8 cellular contexts compared by ENCODE assay signal in genomic region chr2:204545861-204546773, GRCh38. TPM values are rescaled to one million over a fixed set of nuclear protein-coding genes. Genes with fewer than 3 reads are reported as not detected.
A peak's percentile ranks its signal among the peaks of the same experiment; 100 is the strongest.
DNase-seq lines count a peak whose midpoint lies in the region; ATAC-seq and TF ChIP-seq lines count a peak whose summit lies in the region.

No MANE protein-coding gene starts in this region.

- H3K4me1 ChIP-seq in heart left ventricle = peaks cover 0 to 31% (median 16%) of the 10 kb centered on the region in 12 donors

- H3K27ac ChIP-seq in heart left ventricle = peak overlapping the region; percentile 29 to 87 (median 72)

- H3K27me3 Mint-ChIP-seq in activated CD4-positive, alpha-beta memory T cell treated with anti-CD3 and anti-CD28 coated beads for 36 hours = peaks cover 24% of the 10 kb centered on the region
- H3K27me3 Mint-ChIP-seq in progenitor cell of endocrine pancreas = peaks cover 5% of the 10 kb centered on the region

- H3K4me3 Mint-ChIP-seq in activated CD4-positive, alpha-beta memory T cell treated with anti-CD3 and anti-CD28 coated beads for 36 hours = peak overlapping the region; percentile 67
- H3K4me3 Mint-ChIP-seq in progenitor cell of endocrine pancreas (ENCODE audit: low read depth) = peak overlapping the region; percentile 86

- H3K9me3 ChIP-seq in heart left ventricle = no peaks in the 10 kb centered on the region

- no peaks in the 10 kb centered on the region for H3K36me3 Mint-ChIP-seq in activated CD4-positive, alpha-beta memory T cell treated with anti-CD3 and anti-CD28 coated beads for 36 hours
- no peaks in the 10 kb centered on the region for H3K36me3 Mint-ChIP-seq in progenitor cell of endocrine pancreas (ENCODE audit: insufficient read depth)

- TF ChIP-seq CTCF in heart left ventricle (IDR thresholded peaks at IDR 0.05) (no peak), progenitor cell of endocrine pancreas (IDR thresholded peaks at IDR 0.05; ENCODE audit: unreplicated experiment) (no peak)

- H3K4me1 Mint-ChIP-seq in activated CD4-positive, alpha-beta memory T cell treated with anti-CD3 and anti-CD28 coated beads for 36 hours (ENCODE audit: low read depth) = peaks cover 8% of the 10 kb centered on the region
- peaks cover 42% of the 10 kb centered on the region for H3K4me1 Mint-ChIP-seq in progenitor cell of endocrine pancreas (ENCODE audit: low read depth)

- ATAC-seq in HG03469 (IDR thresholded peaks at IDR 0.05; ENCODE audit: unreplicated experiment) (peak; percentile 7), heart left ventricle (peak in 3 of 4 donors; percentile 15 to 36 (median 21)), HG02885 (IDR thresholded peaks at IDR 0.05; ENCODE audit: poor library complexity, unreplicated experiment) (no peak)

- DNase-seq in NCI-H1417 (lab: John Stamatoyannopoulos, UW) (peak; percentile 26 to 83 (median 80)), NCI-H1417 treated with DMSO at 0.1 percent for 48 hours (lab: John Stamatoyannopoulos, UW) (no peak), heart left ventricle (peak in 3 of 5 donors; percentile 7 to 25 (median 23)), progenitor cell of endocrine pancreas (ENCODE audit: low spot score, unreplicated experiment) (peak; percentile 26), HPDE6-E6E7 (ENCODE audit: extremely low spot score) (no peak)
- DNase-seq in activated CD4-positive, alpha-beta memory T cell treated with anti-CD3 and anti-CD28 coated beads for 36 hours = peak; percentile 10

- CTCF ChIA-PET in activated CD4-positive, alpha-beta memory T cell treated with anti-CD3 and anti-CD28 coated beads for 36 hours (lab: Charles Lee) = no interaction called here

- intact Hi-C loops in activated CD4-positive, alpha-beta memory T cell treated with anti-CD3 and anti-CD28 coated beads for 36 hours (cut with micrococcal nuclease) = no loop called here
- intact Hi-C loops in heart left ventricle (cut with DNase I) = loop anchor here in 2 of 10 donors (10.0 kb wide), 2 partner anchors 119 to 1139 kb away; partner anchors contain the start of gene NRP2 (in 1 of the 2)

- H3K36me3 ChIP-seq in heart left ventricle = no peaks in the 10 kb centered on the region

- no peaks in the 10 kb centered on the region for H3K9me3 Mint-ChIP-seq in activated CD4-positive, alpha-beta memory T cell treated with anti-CD3 and anti-CD28 coated beads for 36 hours
- H3K9me3 Mint-ChIP-seq in progenitor cell of endocrine pancreas (ENCODE audit: low read depth) = no peaks in the 10 kb centered on the region

- peaks cover 0 to 10% (median 0%) of the 10 kb centered on the region in 9 donors for H3K27me3 ChIP-seq in heart left ventricle

- peak overlapping the region; percentile 65 to 99 (median 92) for H3K4me3 ChIP-seq in heart left ventricle

- POLR2A ChIA-PET in activated CD4-positive, alpha-beta memory T cell treated with anti-CD3 and anti-CD28 coated beads for 36 hours (lab: Charles Lee) = no interaction called here

- H3K27ac Mint-ChIP-seq in activated CD4-positive, alpha-beta memory T cell treated with anti-CD3 and anti-CD28 coated beads for 36 hours = no peak overlapping the region
- peak overlapping the region; percentile 93 for H3K27ac Mint-ChIP-seq in progenitor cell of endocrine pancreas

- 4 to 7% (median 6%) methylated on average over 18 to 45 of the region's 45 CpGs for WGBS in heart left ventricle, 4 donors

- no peak for TF ChIP-seq POLR2A in heart left ventricle (IDR thresholded peaks at IDR 0.05)

RNA-seq across cellular contexts. Expression of gene PARD3B, which starts 0.8 kb away (rescaled TPM):
- total RNA-seq in activated CD4-positive, alpha-beta memory T cell treated with anti-CD3 and anti-CD28 coated beads for 36 hours = under 1 TPM; 0.07 to 0.70 TPM
- 10 to 100 TPM in 3 of 9 donors, 1 to 10 TPM in 6; 4.6 to 15.1 (median 6.5) TPM for total RNA-seq in heart left ventricle
- polyA plus RNA-seq in heart left ventricle = 1 to 10 TPM in 1 of 2 donors, under 1 TPM in 1; 0.71 to 1.7 TPM
- total RNA-seq in progenitor cell of endocrine pancreas = 29.7 and 34.4 TPM in 2 replicates

Comparison
In these comparisons a context has a peak if more than half of its experiments do, and no peak if none do; other contexts are left out.
1. DNase-seq: peak in NCI-H1417 (3 of 3), activated CD4-positive, alpha-beta memory T cell treated with anti-CD3 and anti-CD28 coated beads for 36 hours (single experiment), heart left ventricle (3 of 5) and progenitor cell of endocrine pancreas (single experiment); none in NCI-H1417 treated with DMSO at 0.1 percent for 48 hours (single experiment) and HPDE6-E6E7 (single experiment).